Comparison of ENCODE assay signal across 20 cellular contexts in the genomic region with DNA sequence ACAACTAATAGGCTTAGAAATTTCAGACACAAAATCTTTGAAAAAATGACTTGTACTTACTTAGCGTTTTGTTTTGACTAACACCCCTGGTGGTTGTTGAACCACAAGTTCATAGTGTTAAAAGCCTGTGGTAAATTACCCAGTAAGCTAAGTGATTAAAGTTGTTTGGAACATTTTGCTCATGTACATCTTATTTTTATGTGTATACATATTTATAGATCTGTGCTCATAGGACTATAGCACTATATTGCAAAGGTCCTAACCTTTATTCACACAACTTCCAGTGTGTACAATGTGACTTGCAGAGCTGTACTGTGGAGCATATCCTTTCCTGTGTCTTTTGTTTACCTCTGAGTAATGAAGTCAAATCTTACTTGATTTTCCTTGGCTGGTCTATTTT.
DNase-seq lines count a peak whose midpoint lies in the region; ATAC-seq, FAIRE-seq and TF ChIP-seq lines count a peak whose summit lies in the region.
"Had no signal": no experiment of that assay in that cellular context is flagged by ENCODE, and none has a peak within 500 bp of the region (broad histone marks: within the 10 kb centered on the region; RNA-seq: fewer than 3 reads in every experiment).

No MANE protein-coding gene starts in this region.

- no peaks in the 10 kb centered on the region for H3K27me3 Mint-ChIP-seq in central memory CD8-positive, alpha-beta T cell
- H3K27me3 Mint-ChIP-seq in mesothelial cell of epicardium (ENCODE audit: low read depth): no peaks in the 10 kb centered on the region
- H3K27me3 Mint-ChIP-seq in stimulated activated naive CD8-positive, alpha-beta T cell treated with anti-CD3 and anti-CD28 coated beads, Interleukin-15, amount 100 ng/mL, for 72 hours: no peaks in the 10 kb centered on the region
- H3K27me3 Mint-ChIP-seq: IgD-negative memory B cell had no signal

- no peaks in the 10 kb centered on the region for H3K9me3 ChIP-seq in cardiac muscle cell (ENCODE audit: low read depth)

- no peak overlapping the region for H3K4me3 Mint-ChIP-seq in central memory CD8-positive, alpha-beta T cell
- no peak overlapping the region for H3K4me3 Mint-ChIP-seq in mesothelial cell of epicardium
- H3K4me3 Mint-ChIP-seq in stimulated activated naive CD8-positive, alpha-beta T cell treated with anti-CD3 and anti-CD28 coated beads, Interleukin-15, amount 100 ng/mL, for 72 hours: no peak overlapping the region
- H3K4me3 Mint-ChIP-seq: CD4-positive, CD25-positive, alpha-beta regulatory T cell; IgD-negative memory B cell had no signal

- no peak overlapping the region for H3K27ac Mint-ChIP-seq in central memory CD8-positive, alpha-beta T cell (ENCODE audit: low read depth)
- peak overlapping the region; percentile 48 for H3K27ac Mint-ChIP-seq in mesothelial cell of epicardium
- H3K27ac Mint-ChIP-seq in stimulated activated naive CD8-positive, alpha-beta T cell treated with anti-CD3 and anti-CD28 coated beads, Interleukin-15, amount 100 ng/mL, for 72 hours: no peak overlapping the region
- H3K27ac Mint-ChIP-seq: IgD-negative memory B cell had no signal

- DNase-seq in cardiac muscle cell (ENCODE audit: low read depth in 1 of 2, low spot score in 1 of 2) (no peak), cardiac septum (ENCODE audit: low spot score) (no peak), mesothelial cell of epicardium (ENCODE audit: low spot score in 2 of 2, unreplicated experiment in 2 of 2) (no peak), NCI-H1694 treated with DMSO at 0.1 percent for 48 hours (lab: John Stamatoyannopoulos, UW) (no peak), frontal cortex (ENCODE audit: low spot score in 2 of 2) (no peak)
- DNase-seq in central memory CD8-positive, alpha-beta T cell (ENCODE audit: low spot score in 2 of 2): no peak
- DNase-seq in stimulated activated naive CD8-positive, alpha-beta T cell treated with anti-CD3 and anti-CD28 coated beads, Interleukin-15, amount 100 ng/mL, for 72 hours: no peak
- DNase-seq: ACHN, Calu3, DMS79, GOT3, NCI-H1436, NCI-H2081 treated with DMSO at 0.1 percent for 48 hours, NCI-H524, SHP77 treated with DMSO at 0.1 percent for 48 hours had no signal

- intact Hi-C loops in cardiac septum (cut with DNase I): no loop called here

- FAIRE-seq in frontal cortex (lab: Jason Lieb, UNC): no peak
- FAIRE-seq: GM12892, GM19239 had no signal

- no peaks in the 10 kb centered on the region for H3K27me3 ChIP-seq in cardiac muscle cell

- H3K4me1 Mint-ChIP-seq in central memory CD8-positive, alpha-beta T cell: peaks cover 17% of the 10 kb centered on the region
- H3K4me1 Mint-ChIP-seq in mesothelial cell of epicardium: peaks cover 38% of the 10 kb centered on the region
- H3K4me1 Mint-ChIP-seq in stimulated activated naive CD8-positive, alpha-beta T cell treated with anti-CD3 and anti-CD28 coated beads, Interleukin-15, amount 100 ng/mL, for 72 hours: no peaks in the 10 kb centered on the region

- H3K36me3 Mint-ChIP-seq in central memory CD8-positive, alpha-beta T cell (ENCODE audit: insufficient read depth): peaks cover 2% of the 10 kb centered on the region
- H3K36me3 Mint-ChIP-seq in mesothelial cell of epicardium: peaks cover 4% of the 10 kb centered on the region

- peak overlapping the region; percentile 76 for H3K27ac ChIP-seq in cardiac muscle cell

- H3K9me3 Mint-ChIP-seq in central memory CD8-positive, alpha-beta T cell: no peaks in the 10 kb centered on the region
- H3K9me3 Mint-ChIP-seq in mesothelial cell of epicardium: no peaks in the 10 kb centered on the region
- H3K9me3 Mint-ChIP-seq in stimulated activated naive CD8-positive, alpha-beta T cell treated with anti-CD3 and anti-CD28 coated beads, Interleukin-15, amount 100 ng/mL, for 72 hours: no peaks in the 10 kb centered on the region
- H3K9me3 Mint-ChIP-seq: CD4-positive, CD25-positive, alpha-beta regulatory T cell; IgD-negative memory B cell had no signal

- H3K4me3 ChIP-seq in cardiac muscle cell: no peak overlapping the region

- H3K36me3 ChIP-seq in cardiac muscle cell: peaks cover 1% of the 10 kb centered on the region

- ATAC-seq in central memory CD8-positive, alpha-beta T cell (replicated peaks; ENCODE audit: extremely low read depth, poor library complexity, severe bottlenecking): peak; percentile 52
- ATAC-seq in stimulated activated naive CD8-positive, alpha-beta T cell treated with anti-CD3 and anti-CD28 coated beads, Interleukin-15, amount 100 ng/mL, for 72 hours: peak; percentile 67
- no peak for ATAC-seq in HG03045 (IDR thresholded peaks at IDR 0.05; ENCODE audit: unreplicated experiment)

- TF ChIP-seq CTCF in cardiac muscle cell (IDR thresholded peaks at IDR 0.05; ENCODE audit: low read depth, low read length) (no peak), mesothelial cell of epicardium (IDR thresholded peaks at IDR 0.05; ENCODE audit: unreplicated experiment) (no peak)

- H3K4me1 ChIP-seq in cardiac muscle cell (ENCODE audit: low read depth): peaks cover 23% of the 10 kb centered on the region
